Comparison of ENCODE assay signal across 9 cellular contexts in genomic region chr20:58537831-58538230, GRCh38. TPM values are rescaled to one million over a fixed set of nuclear protein-coding genes. Genes with fewer than 3 reads are reported as not detected.
"Had no signal": no experiment of that assay in that cellular context is flagged by ENCODE, and none has a peak within 500 bp of the region (broad histone marks: within the 10 kb centered on the region; RNA-seq: fewer than 3 reads in every experiment).

No MANE protein-coding gene starts in this region.

- DNase-seq: IMR-90, KBM-7, KG1 had no signal

- H3K27ac ChIP-seq: HL-60, KMS-11 had no signal

- H3K4me3 ChIP-seq: K562 had no signal

- ATAC-seq: HepG2, K562 had no signal

- FAIRE-seq: HepG2, K562 had no signal

- H3K9ac ChIP-seq: KMS-11 had no signal

- H3K4me1 Mint-ChIP-seq: IgD-negative memory B cell had no signal

- H3K4me2 ChIP-seq: KMS-11 had no signal

- H3K27ac Mint-ChIP-seq: IgD-negative memory B cell had no signal

- H3K4me3 Mint-ChIP-seq: IgD-negative memory B cell had no signal

RNA-seq across cellular contexts. Expression of gene APCDD1L, which starts 22.6 kb away (rescaled TPM):
- total RNA-seq: HepG2, HT-29, K562 had no signal
